In genomic region chr7:157855452-157856213, GRCh38 we compare ENCODE assay signal across 12 cellular contexts.
DNase-seq lines count a peak whose midpoint lies in the region; ATAC-seq and FAIRE-seq lines count a peak whose summit lies in the region.
"Had no signal": no experiment of that assay in that cellular context is flagged by ENCODE, and none has a peak within 500 bp of the region (broad histone marks: within the 10 kb centered on the region; RNA-seq: fewer than 3 reads in every experiment).

No MANE protein-coding gene starts in this region.

- no peaks in the 10 kb centered on the region for H3K9me3 Mint-ChIP-seq in dendritic cell treated with granulocyte-macrophage colony-stimulating factor and Interleukin-4, amounts not matched to agents 40 ng/mL and 50 ng/mL, for 4 days
- no peaks in the 10 kb centered on the region for H3K9me3 Mint-ChIP-seq in activated CD4-positive, alpha-beta T cell treated with anti-CD3 and anti-CD28 coated beads, Interleukin-2, amount 10 ng/mL, durations not matched to agents 24 days and 14 days

- no peak for ATAC-seq in sciatic nerve

- H3K27ac Mint-ChIP-seq in dendritic cell treated with granulocyte-macrophage colony-stimulating factor and Interleukin-4, amounts not matched to agents 40 ng/mL and 50 ng/mL, for 4 days = peak overlapping the region; percentile 76
- H3K27ac Mint-ChIP-seq in activated CD4-positive, alpha-beta T cell treated with anti-CD3 and anti-CD28 coated beads, Interleukin-2, amount 10 ng/mL, durations not matched to agents 24 days and 14 days = no peak overlapping the region
- H3K27ac Mint-ChIP-seq: B cell had no signal

- no peaks in the 10 kb centered on the region for H3K27me3 Mint-ChIP-seq in dendritic cell treated with granulocyte-macrophage colony-stimulating factor and Interleukin-4, amounts not matched to agents 40 ng/mL and 50 ng/mL, for 4 days
- no peaks in the 10 kb centered on the region for H3K27me3 Mint-ChIP-seq in activated CD4-positive, alpha-beta T cell treated with anti-CD3 and anti-CD28 coated beads, Interleukin-2, amount 10 ng/mL, durations not matched to agents 24 days and 14 days
- H3K27me3 Mint-ChIP-seq: B cell had no signal

- peaks cover 67% of the 10 kb centered on the region for H3K4me1 Mint-ChIP-seq in dendritic cell treated with granulocyte-macrophage colony-stimulating factor and Interleukin-4, amounts not matched to agents 40 ng/mL and 50 ng/mL, for 4 days (ENCODE audit: low read depth)
- H3K4me1 Mint-ChIP-seq in activated CD4-positive, alpha-beta T cell treated with anti-CD3 and anti-CD28 coated beads, Interleukin-2, amount 10 ng/mL, durations not matched to agents 24 days and 14 days = peaks cover 10% of the 10 kb centered on the region

- FAIRE-seq in frontal cortex (lab: Jason Lieb, UNC) = no peak

- peaks cover 17% of the 10 kb centered on the region for H3K36me3 Mint-ChIP-seq in dendritic cell treated with granulocyte-macrophage colony-stimulating factor and Interleukin-4, amounts not matched to agents 40 ng/mL and 50 ng/mL, for 4 days (ENCODE audit: low read depth)
- no peaks in the 10 kb centered on the region for H3K36me3 Mint-ChIP-seq in activated CD4-positive, alpha-beta T cell treated with anti-CD3 and anti-CD28 coated beads, Interleukin-2, amount 10 ng/mL, durations not matched to agents 24 days and 14 days (ENCODE audit: low read depth)

- peak overlapping the region; percentile 37 for H3K4me3 Mint-ChIP-seq in dendritic cell treated with granulocyte-macrophage colony-stimulating factor and Interleukin-4, amounts not matched to agents 40 ng/mL and 50 ng/mL, for 4 days
- H3K4me3 Mint-ChIP-seq in activated CD4-positive, alpha-beta T cell treated with anti-CD3 and anti-CD28 coated beads, Interleukin-2, amount 10 ng/mL, durations not matched to agents 24 days and 14 days = no peak overlapping the region
- H3K4me3 Mint-ChIP-seq: B cell had no signal

- DNase-seq in CD1c-positive myeloid dendritic cell (ENCODE audit: extremely low spot score) (peak; percentile 37), NOMO-1 treated with dmso at 0.1 percent for 144 hours (lab: John Stamatoyannopoulos, UW; ENCODE audit: unreplicated experiment) (peak; percentile 20), posterior vena cava (ENCODE audit: low spot score) (peak; percentile 75), sciatic nerve (ENCODE audit: low spot score) (no peak), frontal cortex (ENCODE audit: low spot score in 2 of 2) (no peak)
- no peak for DNase-seq in activated CD4-positive, alpha-beta T cell treated with anti-CD3 and anti-CD28 coated beads, Interleukin-2, amount 10 ng/mL, durations not matched to agents 24 days and 14 days
- DNase-seq: EL, NCI-H1417 treated with DMSO at 0.1 percent for 48 hours, NCI-H2029, NCI-H510A treated with DMSO at 0.1 percent for 48 hours had no signal

- intact Hi-C loops in dendritic cell treated with granulocyte-macrophage colony-stimulating factor and Interleukin-4, amounts not matched to agents 40 ng/mL and 50 ng/mL, for 4 days (cut with micrococcal nuclease) = loop anchor here (10.0 kb wide), 1 partner anchor 961 kb away; the partner anchor contains the start of gene LMBR1
- intact Hi-C loops in posterior vena cava (cut with DNase I) = no loop called here
- intact Hi-C loops in sciatic nerve (cut with DNase I) = no loop called here
- intact Hi-C loops in activated CD4-positive, alpha-beta T cell treated with anti-CD3 and anti-CD28 coated beads, Interleukin-2, amount 10 ng/mL, durations not matched to agents 24 days and 14 days (cut with micrococcal nuclease) = loop anchor here (10.0 kb wide), 1 partner anchor 961 kb away; the partner anchor contains the start of gene LMBR1

Comparison
In these comparisons a context has a peak if more than half of its experiments do, and no peak if none do; other contexts are left out.
1. DNase-seq: peak in CD1c-positive myeloid dendritic cell (single experiment), NOMO-1 treated with dmso at 0.1 percent for 144 hours (single experiment) and posterior vena cava (single experiment); none in sciatic nerve (single experiment), frontal cortex (0 of 2) and activated CD4-positive, alpha-beta T cell treated with anti-CD3 and anti-CD28 coated beads, Interleukin-2, amount 10 ng/mL, durations not matched to agents 24 days and 14 days (single experiment).
2. intact Hi-C loops: an anchor here in dendritic cell treated with granulocyte-macrophage colony-stimulating factor and Interleukin-4, amounts not matched to agents 40 ng/mL and 50 ng/mL, for 4 days (10.0 kb wide) and activated CD4-positive, alpha-beta T cell treated with anti-CD3 and anti-CD28 coated beads, Interleukin-2, amount 10 ng/mL, durations not matched to agents 24 days and 14 days (10.0 kb wide); none called in posterior vena cava and sciatic nerve.